8 cellular contexts compared by ENCODE assay signal in the genomic region with DNA sequence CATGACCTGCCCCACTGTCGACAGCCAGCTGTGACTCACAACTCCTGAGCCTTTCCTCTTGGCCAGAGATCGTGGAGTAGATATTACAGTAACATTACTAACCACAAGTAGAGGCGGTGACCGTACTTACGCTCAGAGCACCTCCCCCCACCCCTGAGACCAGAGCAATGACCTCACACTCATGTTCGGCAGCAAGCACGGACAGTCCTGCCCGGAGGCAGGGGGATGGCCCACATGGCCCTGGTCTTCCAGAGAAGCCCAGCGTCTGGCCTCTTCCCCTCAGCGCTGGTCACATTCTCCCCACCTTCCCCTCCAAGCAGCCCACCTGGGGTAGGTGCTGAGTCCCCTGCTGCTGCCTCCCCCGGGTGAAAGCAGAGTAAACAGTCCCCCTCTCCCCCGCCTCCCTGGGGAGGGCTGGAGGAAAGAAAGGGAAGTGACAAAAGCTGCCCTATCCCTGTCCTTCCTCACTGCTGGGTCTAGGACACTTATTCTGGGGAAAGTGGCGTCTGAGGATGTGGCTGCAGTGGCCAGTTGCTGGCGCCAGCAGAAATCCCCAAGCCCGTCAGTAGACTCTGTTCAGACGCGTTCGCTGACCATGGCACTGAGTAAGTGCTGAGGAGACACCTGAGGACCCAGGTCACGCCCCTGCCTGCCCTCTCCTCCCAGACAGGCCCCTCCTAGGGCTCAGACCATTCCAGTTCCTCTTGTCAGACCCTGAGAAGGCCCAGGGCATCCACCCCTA.
DNase-seq lines count a peak whose midpoint lies in the region; ATAC-seq, FAIRE-seq and TF ChIP-seq lines count a peak whose summit lies in the region.

No MANE protein-coding gene starts in this region.

- H3K9me3 ChIP-seq in kidney (ENCODE audit: control insufficient read depth in 1 of 2, low read length in 2 of 2) = peaks cover 0 to 5% of the 10 kb centered on the region in 2 donors

- FAIRE-seq in kidney (lab: Jason Lieb, UNC) = no peak

- intact Hi-C loops in kidney (cut with DNase I) = no loop called here

- peak; percentile 50 for ATAC-seq in GM18861 (IDR thresholded peaks at IDR 0.05; ENCODE audit: unreplicated experiment)
- ATAC-seq in HG03135 (IDR thresholded peaks at IDR 0.05; ENCODE audit: unreplicated experiment) = peak; percentile 58

- no peak overlapping the region for H3K4me3 ChIP-seq in kidney (ENCODE audit: low read length in 2 of 2)

- H3K4me1 ChIP-seq in kidney (ENCODE audit: control insufficient read depth in 1 of 2, insufficient read depth in 1 of 2, low read depth in 1 of 2, low read length in 2 of 2) = peaks cover 0 to 16% of the 10 kb centered on the region in 2 donors

- peak overlapping the region in 1 of 2 donors; percentile 51 for H3K9ac ChIP-seq in kidney (ENCODE audit: low read length in 2 of 2)

- TF ChIP-seq CTCF in kidney (IDR thresholded peaks at IDR 0.05; ENCODE audit: borderline replicate concordance, extremely low read depth, insufficient read depth) = no peak

- DNase-seq in astrocyte of the hippocampus (ENCODE audit: low read depth, low spot score) = peak; percentile 97
- DNase-seq in kidney = peak; percentile 92
- DNase-seq in substantia nigra (lab: John Stamatoyannopoulos, UW) = no peak
- no peak for DNase-seq in NK-92 treated with Interleukin-12 subunit alpha and Interleukin-12 subunit beta, amount 100 ng/mL, for 24 hours (lab: John Stamatoyannopoulos, UW)
- no peak for DNase-seq in stimulated activated naive CD4-positive, alpha-beta T cell treated with Interleukin-2 at 50 U/mL for 16 hours (lab: John Stamatoyannopoulos, UW)
- DNase-seq in effector CD4-positive, alpha-beta T cell = no peak

- no peaks in the 10 kb centered on the region for H3K36me3 ChIP-seq in kidney (ENCODE audit: control insufficient read depth in 1 of 2, insufficient read depth in 2 of 2, low read length in 2 of 2)

- H3K27ac ChIP-seq in kidney (ENCODE audit: low read depth in 2 of 2, low read length in 2 of 2) (peak overlapping the region; percentile 49 to 68), substantia nigra (ENCODE audit: low read depth, low read length, poor library complexity, severe bottlenecking) (peak overlapping the region; percentile 52)

Comparison
In these comparisons a context has a peak if more than half of its experiments do, and no peak if none do; other contexts are left out.
1. DNase-seq: peak in astrocyte of the hippocampus (single experiment) and kidney (single experiment); none in substantia nigra (0 of 49), NK-92 treated with Interleukin-12 subunit alpha and Interleukin-12 subunit beta, amount 100 ng/mL, for 24 hours (single experiment), stimulated activated naive CD4-positive, alpha-beta T cell treated with Interleukin-2 at 50 U/mL for 16 hours (single experiment) and effector CD4-positive, alpha-beta T cell (single experiment).